In genomic region chr12:65895031-65895430, GRCh38 we compare ENCODE assay signal across 23 cellular contexts.
A peak's percentile ranks its signal among the peaks of the same experiment; 100 is the strongest.
DNase-seq lines count a peak whose midpoint lies in the region; ATAC-seq and TF ChIP-seq lines count a peak whose summit lies in the region.
"Had no signal": no experiment of that assay in that cellular context is flagged by ENCODE, and none has a peak within 500 bp of the region (broad histone marks: within the 10 kb centered on the region; RNA-seq: fewer than 3 reads in every experiment).

No MANE protein-coding gene starts in this region.

- ATAC-seq in GM18861 (IDR thresholded peaks at IDR 0.05; ENCODE audit: unreplicated experiment): no peak
- ATAC-seq: activated T-helper 17 cell treated with anti-CD3 and anti-CD28 coated beads, Interleukin-2, amount 50 U/mL, for 72 hours; naive thymus-derived CD4-positive, alpha-beta T cell had no signal

- no peaks in the 10 kb centered on the region for H3K27me3 ChIP-seq in ACC112 (ENCODE audit: insufficient read depth, low read length)
- H3K27me3 ChIP-seq in HUES6 (ENCODE audit: control insufficient read depth, insufficient read depth, low read length): no peaks in the 10 kb centered on the region
- no peaks in the 10 kb centered on the region for H3K27me3 ChIP-seq in ectodermal cell (ENCODE audit: control insufficient read depth, insufficient read depth, low read length, poor library complexity, severe bottlenecking)
- H3K27me3 ChIP-seq: body of pancreas had no signal

- H3K9me3 ChIP-seq in HUES6 (ENCODE audit: control insufficient read depth, insufficient read depth, low read depth, low read length) (no peaks in the 10 kb centered on the region), ectodermal cell (ENCODE audit: control insufficient read depth, low read length) (no peaks in the 10 kb centered on the region)
- H3K9me3 ChIP-seq: body of pancreas, prostate gland, thoracic aorta had no signal

- no peak for TF ChIP-seq CTCF in nephron progenitor cell (IDR thresholded peaks at IDR 0.05)

- peaks cover 17% of the 10 kb centered on the region; the same call in 1 of the 2 replicates for H3K36me3 ChIP-seq in ACC112 (ENCODE audit: insufficient read depth, low read length)
- no peaks in the 10 kb centered on the region for H3K36me3 ChIP-seq in HUES6 (ENCODE audit: control insufficient read depth, insufficient read depth, low read length)
- H3K36me3 ChIP-seq in ectodermal cell (ENCODE audit: control insufficient read depth, insufficient read depth, low read length): no peaks in the 10 kb centered on the region
- H3K36me3 ChIP-seq: prostate gland, thoracic aorta had no signal

- H3K4me3 Mint-ChIP-seq in nephron progenitor cell: peak overlapping the region; percentile 11
- H3K4me3 Mint-ChIP-seq: activated T-helper 17 cell treated with anti-CD3 and anti-CD28 coated beads, Interleukin-2, amount 50 U/mL, for 72 hours; naive thymus-derived CD4-positive, alpha-beta T cell had no signal

- H3K4me1 Mint-ChIP-seq in nephron progenitor cell: peaks cover 89% of the 10 kb centered on the region
- H3K4me1 Mint-ChIP-seq: activated T-helper 17 cell treated with anti-CD3 and anti-CD28 coated beads, Interleukin-2, amount 50 U/mL, for 72 hours had no signal

- DNase-seq in nephron progenitor cell (no peak), activated gamma-delta T cell (lab: John Stamatoyannopoulos, UW) (no peak), SIG-M5 (lab: John Stamatoyannopoulos, UW) (no peak), NCI-H2227 (lab: John Stamatoyannopoulos, UW; ENCODE audit: unreplicated experiment) (no peak)
- DNase-seq: activated CD4-positive, alpha-beta T cell treated with anti-CD3 and anti-CD28 coated beads for 4 hours; body of pancreas; cortex of kidney; GDM1; head of caudate nucleus; naive thymus-derived CD4-positive, alpha-beta T cell; NCI-H1105; NCI-H2081; stimulated activated CD4-positive, alpha-beta T cell treated with anti-CD3 and anti-CD28 coated beads, Interleukin-2, amount 100 ng/mL, for 24 hours; stimulated activated naive CD4-positive, alpha-beta T cell; SW 1271 had no signal

- H3K36me3 Mint-ChIP-seq in nephron progenitor cell (ENCODE audit: low read depth): peaks cover 34% of the 10 kb centered on the region
- H3K36me3 Mint-ChIP-seq: naive thymus-derived CD4-positive, alpha-beta T cell had no signal

- H3K27ac Mint-ChIP-seq in nephron progenitor cell: peak overlapping the region; percentile 28
- H3K27ac Mint-ChIP-seq: activated T-helper 17 cell treated with anti-CD3 and anti-CD28 coated beads, Interleukin-2, amount 50 U/mL, for 72 hours; naive thymus-derived CD4-positive, alpha-beta T cell had no signal

- H3K9ac ChIP-seq in HUES6 (ENCODE audit: low read length): no peak overlapping the region

- H3K79me2 ChIP-seq in ACC112 (ENCODE audit: control insufficient read depth, insufficient read depth, low read length, unreplicated experiment): peaks cover 80% of the 10 kb centered on the region

- H3K4me3 ChIP-seq in ACC112 (ENCODE audit: low read depth, low read length) (no peak overlapping the region), HUES6 (ENCODE audit: low read depth, low read length) (no peak overlapping the region; the same call in 1 of the 2 replicates), ectodermal cell (ENCODE audit: insufficient read depth, low read depth, low read length) (no peak overlapping the region)
- H3K4me3 ChIP-seq: body of pancreas, prostate gland, thoracic aorta had no signal

- H3K27me3 Mint-ChIP-seq in nephron progenitor cell (ENCODE audit: low read depth, poor library complexity): peaks cover 2% of the 10 kb centered on the region

- H2AFZ ChIP-seq in ACC112 (ENCODE audit: low read length, unreplicated experiment): no peak overlapping the region

- peaks cover 90% of the 10 kb centered on the region for H3K4me1 ChIP-seq in ACC112 (ENCODE audit: control insufficient read depth, insufficient read depth, low read length, unreplicated experiment)
- H3K4me1 ChIP-seq in HUES6 (ENCODE audit: control insufficient read depth, insufficient read depth, low read length): peaks cover 89% of the 10 kb centered on the region
- H3K4me1 ChIP-seq in ectodermal cell (ENCODE audit: control insufficient read depth, insufficient read depth, low read length): peaks cover 59% of the 10 kb centered on the region
- H3K4me1 ChIP-seq: prostate gland had no signal

- no peaks in the 10 kb centered on the region for H3K9me3 Mint-ChIP-seq in nephron progenitor cell
- H3K9me3 Mint-ChIP-seq: activated T-helper 17 cell treated with anti-CD3 and anti-CD28 coated beads, Interleukin-2, amount 50 U/mL, for 72 hours; naive thymus-derived CD4-positive, alpha-beta T cell had no signal

- peak overlapping the region; percentile 92 for H3K27ac ChIP-seq in ACC112 (ENCODE audit: low read depth, low read length)
- peak overlapping the region; percentile 83 for H3K27ac ChIP-seq in HUES6 (ENCODE audit: low read depth, low read length)
- peak overlapping the region; percentile 92 for H3K27ac ChIP-seq in ectodermal cell (ENCODE audit: insufficient read depth, low read depth, low read length, poor library complexity, severe bottlenecking)
- H3K27ac ChIP-seq: prostate gland, RWPE1, thoracic aorta had no signal
